Comparison of ENCODE assay signal across 9 cellular contexts in the genomic region with DNA sequence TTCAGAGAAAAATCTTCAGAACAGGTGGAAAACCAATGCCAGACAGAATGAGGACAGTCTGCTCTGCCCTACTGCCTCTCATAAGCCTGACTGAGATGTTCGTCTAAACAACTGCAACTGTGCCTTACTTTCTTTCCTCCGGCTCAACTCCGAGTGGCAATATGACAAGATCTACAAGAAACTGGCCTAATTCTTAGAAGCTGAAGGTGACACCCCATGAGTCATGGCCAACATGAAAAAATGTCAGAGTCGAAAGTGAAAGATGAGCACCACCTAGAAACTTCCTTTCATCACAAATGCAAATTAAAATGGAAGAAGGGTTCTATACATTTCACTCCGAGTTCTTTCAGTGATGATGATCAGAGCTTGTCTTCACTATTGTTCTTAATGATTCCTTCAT. TPM values are rescaled to one million over a fixed set of nuclear protein-coding genes. Genes with fewer than 3 reads are reported as not detected.
DNase-seq lines count a peak whose midpoint lies in the region; ATAC-seq and TF ChIP-seq lines count a peak whose summit lies in the region.
"Had no signal": no experiment of that assay in that cellular context is flagged by ENCODE, and none has a peak within 500 bp of the region (broad histone marks: within the 10 kb centered on the region; RNA-seq: fewer than 3 reads in every experiment).

No MANE protein-coding gene starts in this region.

- TF ChIP-seq CTCF in fibroblast of villous mesenchyme (IDR thresholded peaks at IDR 0.05; ENCODE audit: insufficient read depth, low read depth, low read length) = no peak

- DNase-seq in activated CD4-positive, alpha-beta T cell treated with anti-CD3 and anti-CD28 coated beads for 4 hours = peak; percentile 68 to 69
- DNase-seq in fibroblast of villous mesenchyme (ENCODE audit: low read depth) (peak; percentile 49), midbrain (lab: John Stamatoyannopoulos, UW) (no peak), DMS79 (lab: John Stamatoyannopoulos, UW) (no peak), kidney tubule cell (ENCODE audit: low spot score) (no peak), NCI-H1694 treated with DMSO at 0.1 percent for 48 hours (lab: John Stamatoyannopoulos, UW) (no peak)

- ATAC-seq in GM19324 (IDR thresholded peaks at IDR 0.05; ENCODE audit: low FRiP score, unreplicated experiment) = peak; percentile 72
- peak; percentile 93 for ATAC-seq in HG03175 (IDR thresholded peaks at IDR 0.05; ENCODE audit: unreplicated experiment)

- H3K4me3 ChIP-seq in fibroblast of villous mesenchyme (ENCODE audit: low read depth, low read length) = no peak overlapping the region

RNA-seq across cellular contexts. Expression of a gene that starts 12.9 kb away (rescaled TPM):
- 76.3 and 110 TPM in 2 replicates for total RNA-seq in fibroblast of villous mesenchyme

RNA-seq across cellular contexts. Expression of a gene that starts 43.5 kb away (rescaled TPM):
- total RNA-seq in fibroblast of villous mesenchyme = 6.9 and 7.1 TPM in 2 replicates

RNA-seq across cellular contexts. Expression of a gene that starts 58.3 kb away (rescaled TPM):
- total RNA-seq in fibroblast of villous mesenchyme = not detected in 2 replicates
- total RNA-seq: NCI-H460 had no signal

Comparison
In these comparisons a context has a peak if more than half of its experiments do, and no peak if none do; other contexts are left out.
1. DNase-seq: peak in activated CD4-positive, alpha-beta T cell treated with anti-CD3 and anti-CD28 coated beads for 4 hours (2 of 2) and fibroblast of villous mesenchyme (single experiment); none in midbrain (single experiment), DMS79 (single experiment), kidney tubule cell (single experiment) and NCI-H1694 treated with DMSO at 0.1 percent for 48 hours (single experiment).